10 cellular contexts compared by ENCODE assay signal in the genomic region with DNA sequence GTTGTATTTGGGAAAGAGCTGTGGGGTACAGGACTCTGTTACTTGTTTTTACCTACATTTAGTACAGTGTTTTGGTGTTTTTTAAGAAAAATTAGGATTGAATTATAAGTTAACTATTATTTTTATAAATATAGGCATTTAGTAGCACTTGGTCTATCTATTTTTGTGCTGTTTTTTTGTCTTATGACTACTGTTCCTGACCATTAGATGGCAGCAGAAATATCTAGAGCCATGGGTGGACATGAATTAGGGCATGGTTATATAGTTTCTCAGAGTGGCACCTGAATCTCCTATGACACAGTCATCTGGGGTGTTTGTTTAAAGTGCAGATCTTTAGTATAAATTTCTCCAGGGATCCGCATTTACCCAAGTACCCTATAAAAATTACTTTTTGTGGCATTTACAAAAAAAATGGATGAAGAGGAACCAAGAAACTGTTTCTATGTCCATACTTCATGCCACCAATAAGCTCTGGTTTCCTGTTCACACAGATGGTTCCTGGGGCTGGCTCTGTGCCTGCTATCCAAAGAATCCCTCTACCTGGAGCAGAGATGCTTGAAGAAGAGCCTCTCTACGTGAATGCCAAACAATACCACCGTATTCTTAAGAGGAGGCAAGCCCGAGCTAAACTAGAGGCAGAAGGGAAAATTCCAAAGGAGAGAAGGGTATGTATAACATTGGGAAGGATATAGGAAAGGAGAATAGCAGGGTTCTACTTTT. TPM values are rescaled to one million over a fixed set of nuclear protein-coding genes. Genes with fewer than 3 reads are reported as not detected.
A peak's percentile ranks its signal among the peaks of the same experiment; 100 is the strongest.
DNase-seq lines count a peak whose midpoint lies in the region; ATAC-seq and TF ChIP-seq lines count a peak whose summit lies in the region.
"Had no signal": no experiment of that assay in that cellular context is flagged by ENCODE, and none has a peak within 500 bp of the region (broad histone marks: within the 10 kb centered on the region; RNA-seq: fewer than 3 reads in every experiment).

No MANE protein-coding gene starts in this region.

- DNase-seq in NCI-H146 (lab: John Stamatoyannopoulos, UW) (peak; percentile 13), NCI-H146 treated with DMSO at 0.1 percent for 48 hours (lab: John Stamatoyannopoulos, UW; ENCODE audit: unreplicated experiment) (no peak), Kasumi-1 (lab: John Stamatoyannopoulos, UW) (peak; percentile 35 to 39), amniotic stem cell (lab: John Stamatoyannopoulos, UW) (peak; percentile 11), GM19238 (ENCODE audit: insufficient read length, low spot score) (no peak), KG1 (lab: John Stamatoyannopoulos, UW) (no peak)
- no peak for DNase-seq in stimulated activated naive CD8-positive, alpha-beta T cell treated with anti-CD3 and anti-CD28 coated beads, Interleukin-15, Interleukin-2, amounts not matched to agents 100 U/mL and 50 U/mL, for 24 hours
- DNase-seq: activated gamma-delta T cell had no signal

- H3K27ac ChIP-seq in neural cell (ENCODE audit: low read length), result no peak overlapping the region
- H3K27ac ChIP-seq: parathyroid adenoma had no signal

- ATAC-seq in stimulated activated naive CD8-positive, alpha-beta T cell treated with anti-CD3 and anti-CD28 coated beads, Interleukin-15, Interleukin-2, amounts not matched to agents 100 U/mL and 50 U/mL, for 24 hours, result no peak

- no peak for TF ChIP-seq EP300 in neural cell (conservative IDR thresholded peaks at IDR 0.05; ENCODE audit: poor library complexity, severe bottlenecking)

- no peaks in the 10 kb centered on the region for H3K9me3 ChIP-seq in neural cell (ENCODE audit: low read length)

- no peaks in the 10 kb centered on the region for H3K9me2 ChIP-seq in neural cell (ENCODE audit: insufficient read depth, low read length)

- TF ChIP-seq RAD21 in neural cell (conservative IDR thresholded peaks at IDR 0.05), result peak; percentile 66

- H3K4me3 ChIP-seq in neural cell (ENCODE audit: low read length), result no peak overlapping the region

- H2AFZ ChIP-seq in neural cell (ENCODE audit: low read depth, low read length), result no peak overlapping the region
- H2AFZ ChIP-seq: parathyroid adenoma had no signal

- no peaks in the 10 kb centered on the region for H4K20me1 ChIP-seq in neural cell (ENCODE audit: insufficient read depth)

- no peak overlapping the region for H3K9ac ChIP-seq in neural cell (ENCODE audit: low read length)
- H3K9ac ChIP-seq: parathyroid adenoma had no signal

- H3K4me2 ChIP-seq in neural cell (ENCODE audit: low read length), result no peak overlapping the region

- H3F3A ChIP-seq in neural cell (ENCODE audit: insufficient read depth, low read length, poor library complexity, severe bottlenecking), result no peaks in the 10 kb centered on the region

- TF ChIP-seq CTCF in neural cell (IDR thresholded peaks at IDR 0.05; ENCODE audit: poor library complexity, severe bottlenecking), result peak; percentile 63

- H3K36me3 ChIP-seq in neural cell (ENCODE audit: insufficient read depth, low read length), result peaks cover 14% of the 10 kb centered on the region

- H3K27me3 ChIP-seq in neural cell (ENCODE audit: insufficient read depth, low read depth, low read length), result no peaks in the 10 kb centered on the region

- H3K79me2 ChIP-seq in neural cell (replicated peaks; ENCODE audit: insufficient read depth, low read length), result no peaks in the 10 kb centered on the region
- H3K79me2 ChIP-seq: parathyroid adenoma had no signal

TF ChIP-seq in neural cell, 6 proteins besides CTCF, POLR2A, EP300 and RAD21:
- TF ChIP-seq EZH2 (IDR thresholded peaks at IDR 0.05; ENCODE audit: borderline replicate concordance, insufficient read depth, low read length, poor library complexity, severe bottlenecking), result no peak
- peak; percentile 80 for TF ChIP-seq SMC3 (conservative IDR thresholded peaks at IDR 0.05; ENCODE audit: poor library complexity)
- no peak for TF ChIP-seq MXI1 (conservative IDR thresholded peaks at IDR 0.05; ENCODE audit: poor library complexity, severe bottlenecking)
- TF ChIP-seq, protein P1, sequence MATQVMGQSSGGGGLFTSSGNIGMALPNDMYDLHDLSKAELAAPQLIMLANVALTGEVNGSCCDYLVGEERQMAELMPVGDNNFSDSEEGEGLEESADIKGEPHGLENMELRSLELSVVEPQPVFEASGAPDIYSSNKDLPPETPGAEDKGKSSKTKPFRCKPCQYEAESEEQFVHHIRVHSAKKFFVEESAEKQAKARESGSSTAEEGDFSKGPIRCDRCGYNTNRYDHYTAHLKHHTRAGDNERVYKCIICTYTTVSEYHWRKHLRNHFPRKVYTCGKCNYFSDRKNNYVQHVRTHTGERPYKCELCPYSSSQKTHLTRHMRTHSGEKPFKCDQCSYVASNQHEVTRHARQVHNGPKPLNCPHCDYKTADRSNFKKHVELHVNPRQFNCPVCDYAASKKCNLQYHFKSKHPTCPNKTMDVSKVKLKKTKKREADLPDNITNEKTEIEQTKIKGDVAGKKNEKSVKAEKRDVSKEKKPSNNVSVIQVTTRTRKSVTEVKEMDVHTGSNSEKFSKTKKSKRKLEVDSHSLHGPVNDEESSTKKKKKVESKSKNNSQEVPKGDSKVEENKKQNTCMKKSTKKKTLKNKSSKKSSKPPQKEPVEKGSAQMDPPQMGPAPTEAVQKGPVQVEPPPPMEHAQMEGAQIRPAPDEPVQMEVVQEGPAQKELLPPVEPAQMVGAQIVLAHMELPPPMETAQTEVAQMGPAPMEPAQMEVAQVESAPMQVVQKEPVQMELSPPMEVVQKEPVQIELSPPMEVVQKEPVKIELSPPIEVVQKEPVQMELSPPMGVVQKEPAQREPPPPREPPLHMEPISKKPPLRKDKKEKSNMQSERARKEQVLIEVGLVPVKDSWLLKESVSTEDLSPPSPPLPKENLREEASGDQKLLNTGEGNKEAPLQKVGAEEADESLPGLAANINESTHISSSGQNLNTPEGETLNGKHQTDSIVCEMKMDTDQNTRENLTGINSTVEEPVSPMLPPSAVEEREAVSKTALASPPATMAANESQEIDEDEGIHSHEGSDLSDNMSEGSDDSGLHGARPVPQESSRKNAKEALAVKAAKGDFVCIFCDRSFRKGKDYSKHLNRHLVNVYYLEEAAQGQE (IDR thresholded peaks at IDR 0.05; ENCODE audit: borderline replicate concordance), result no peak
- TF ChIP-seq TAF1 (IDR thresholded peaks at IDR 0.05; ENCODE audit: low read depth), result no peak
- no peak for TF ChIP-seq POLR2AphosphoS5 (IDR thresholded peaks at IDR 0.05)

RNA-seq across cellular contexts. Expression of a gene that starts 19.8 kb away (rescaled TPM):
- polyA plus RNA-seq in neural cell, result 17.1 and 22.1 TPM in 2 replicates
- polyA minus RNA-seq in neural cell, result 62.1 and 67.6 TPM in 2 replicates

RNA-seq across cellular contexts. Expression of a gene that starts 20.4 kb away (rescaled TPM):
- polyA plus RNA-seq in neural cell, result 38.7 and 41.7 TPM in 2 replicates
- polyA minus RNA-seq in neural cell, result 24.3 and 28.2 TPM in 2 replicates

RNA-seq across cellular contexts. Expression of a gene that starts 39.6 kb away (rescaled TPM):
- polyA plus RNA-seq in neural cell, result not detected in 2 replicates
- not detected in 2 replicates for polyA minus RNA-seq in neural cell

RNA-seq across cellular contexts. Expression of a gene that starts 50.3 kb away (rescaled TPM):
- polyA plus RNA-seq in neural cell, result not detected in 2 replicates
- polyA minus RNA-seq in neural cell, result not detected in 2 replicates

RNA-seq across cellular contexts. Expression of a gene that starts 53.6 kb away (rescaled TPM):
- polyA plus RNA-seq in neural cell, result 1.0 and 2.6 TPM in 2 replicates
- polyA minus RNA-seq in neural cell, result 0.69 and 0.73 TPM in 2 replicates

Comparison
In these comparisons a context has a peak if more than half of its experiments do, and no peak if none do; other contexts are left out.
1. DNase-seq: peak in NCI-H146 (single experiment), Kasumi-1 (2 of 2) and amniotic stem cell (single experiment); none in NCI-H146 treated with DMSO at 0.1 percent for 48 hours (single experiment), GM19238 (single experiment), stimulated activated naive CD8-positive, alpha-beta T cell treated with anti-CD3 and anti-CD28 coated beads, Interleukin-15, Interleukin-2, amounts not matched to agents 100 U/mL and 50 U/mL, for 24 hours (single experiment) and KG1 (single experiment).